Comparison of ENCODE assay signal across 8 cellular contexts in the genomic region with DNA sequence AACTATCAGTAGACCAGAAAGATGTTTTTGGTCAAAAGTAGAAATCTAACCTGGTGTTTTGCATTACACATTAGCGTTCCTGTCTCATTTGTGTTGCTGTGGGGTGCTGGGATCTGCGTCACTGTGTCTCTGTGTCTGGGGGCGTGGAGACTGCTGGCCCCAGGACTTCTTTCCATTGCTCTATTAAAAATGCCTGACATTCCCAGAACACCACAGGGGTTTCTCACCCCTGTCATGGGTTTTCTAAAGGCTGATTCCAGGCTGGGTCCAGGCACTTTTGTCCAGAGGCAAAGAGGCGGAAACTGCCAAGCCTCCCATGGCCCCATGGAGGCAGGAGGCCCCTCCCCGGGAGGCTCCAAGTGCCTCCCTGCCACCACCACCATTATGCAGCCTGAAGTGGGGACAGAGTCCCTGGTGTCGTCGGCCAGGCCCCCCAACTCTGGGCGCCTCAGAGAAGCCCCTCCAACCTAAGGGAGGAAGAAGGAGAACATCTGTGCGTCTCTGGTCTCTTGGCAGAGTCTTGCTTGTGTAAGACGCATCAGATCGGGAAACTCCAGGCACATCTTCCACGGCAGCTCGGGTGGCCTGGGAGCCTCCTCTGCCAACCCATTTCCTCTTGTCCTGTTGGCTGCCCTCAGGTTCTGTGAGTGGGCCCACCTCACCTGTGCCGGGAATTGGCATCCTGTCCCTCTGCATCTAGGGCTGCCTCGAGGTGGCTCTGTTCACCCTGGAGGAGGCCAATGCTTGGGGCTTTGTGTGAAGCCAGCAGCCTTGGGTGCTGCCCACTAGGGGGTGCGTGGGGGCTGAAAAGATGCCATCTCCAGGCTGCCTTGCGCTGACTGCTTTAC. TPM values are rescaled to one million over a fixed set of nuclear protein-coding genes. Genes with fewer than 3 reads are reported as not detected.
DNase-seq lines count a peak whose midpoint lies in the region; FAIRE-seq and TF ChIP-seq lines count a peak whose summit lies in the region.

No MANE protein-coding gene starts in this region.

- H3K27me3 Mint-ChIP-seq in progenitor cell of endocrine pancreas, result peaks cover 23% of the 10 kb centered on the region

- FAIRE-seq in small intestine (lab: Jason Lieb, UNC), result no peak

- H3K4me1 ChIP-seq in small intestine (ENCODE audit: control insufficient read depth in 2 of 2, insufficient read depth in 1 of 2, low read depth in 1 of 2, low read length in 1 of 2), result no peaks in the 10 kb centered on the region

- no peaks in the 10 kb centered on the region for H3K36me3 Mint-ChIP-seq in progenitor cell of endocrine pancreas (ENCODE audit: insufficient read depth)

- no peak overlapping the region for H3K27ac ChIP-seq in small intestine (ENCODE audit: low read depth in 1 of 2, low read length in 1 of 2)

- no peaks in the 10 kb centered on the region for H3K9me3 Mint-ChIP-seq in progenitor cell of endocrine pancreas (ENCODE audit: low read depth)

- H3K27ac Mint-ChIP-seq in progenitor cell of endocrine pancreas, result no peak overlapping the region

- no peaks in the 10 kb centered on the region for H3K9me3 ChIP-seq in small intestine (ENCODE audit: control insufficient read depth, low read depth)

- H3K4me1 Mint-ChIP-seq in progenitor cell of endocrine pancreas (ENCODE audit: low read depth), result peaks cover 22% of the 10 kb centered on the region

- H3K4me3 ChIP-seq in small intestine (ENCODE audit: low read depth in 1 of 2, low read length in 2 of 2), result no peak overlapping the region

- DNase-seq in AG09319 (ENCODE audit: extremely low read depth, low read depth) (no peak), NCI-H69 (lab: John Stamatoyannopoulos, UW) (peak; percentile 36), ecto neural progenitor cell (ENCODE audit: low spot score) (peak; percentile 57), progenitor cell of endocrine pancreas (ENCODE audit: low spot score, unreplicated experiment) (no peak), pons (ENCODE audit: low spot score) (no peak), small intestine (no peak), OCI-M2 (lab: John Stamatoyannopoulos, UW; ENCODE audit: unreplicated experiment) (no peak)

- no peaks in the 10 kb centered on the region for H3K36me3 ChIP-seq in small intestine (ENCODE audit: control insufficient read depth in 2 of 2, insufficient read depth in 2 of 2, low read length in 2 of 2)

- peaks cover 3 to 6% of the 10 kb centered on the region in 2 donors for H3K27me3 ChIP-seq in small intestine (ENCODE audit: control insufficient read depth in 2 of 2, insufficient read depth in 2 of 2, low read length in 2 of 2)

- WGBS in small intestine, 3 donors, result 67 to 73% (median 69%) methylated on average over 17 of the region's 17 CpGs

- no peak overlapping the region for H3K4me3 Mint-ChIP-seq in progenitor cell of endocrine pancreas (ENCODE audit: low read depth)

- TF ChIP-seq CTCF in AG09319 (IDR thresholded peaks at IDR 0.05; ENCODE audit: low read depth, low read length) (peak; percentile 51), GM12874 (IDR thresholded peaks at IDR 0.05; ENCODE audit: insufficient read depth, low read depth, low read length) (peak; percentile 65), progenitor cell of endocrine pancreas (IDR thresholded peaks at IDR 0.05; ENCODE audit: unreplicated experiment) (peak; percentile 52)

RNA-seq across cellular contexts. Expression of gene PLEKHG4B, which starts 13.8 kb away (rescaled TPM):
- total RNA-seq in progenitor cell of endocrine pancreas, result 56.8 and 59.5 TPM in 2 replicates
- polyA plus RNA-seq in small intestine, result under 1 TPM in 1 of 3 donors, not detected in 2; 0.01 TPM

Comparison
In these comparisons a context has a peak if more than half of its experiments do, and no peak if none do; other contexts are left out.
1. DNase-seq: peak in NCI-H69 (single experiment) and ecto neural progenitor cell (single experiment); none in AG09319 (single experiment), progenitor cell of endocrine pancreas (single experiment), pons (single experiment), small intestine (single experiment) and OCI-M2 (single experiment).
2. Peak in every context shown above with its lines, with median percentiles within 50 percentile points of each other: CTCF ChIP-seq.